Comparison of ENCODE assay signal across 8 cellular contexts in genomic region chr22:50563410-50564160, GRCh38. TPM values are rescaled to one million over a fixed set of nuclear protein-coding genes. Genes with fewer than 3 reads are reported as not detected.
DNase-seq lines count a peak whose midpoint lies in the region; ATAC-seq and TF ChIP-seq lines count a peak whose summit lies in the region.

No MANE protein-coding gene starts in this region.

- TF ChIP-seq CTCF in HFF-Myc (IDR thresholded peaks at IDR 0.05; ENCODE audit: low read depth, low read length, missing control alignments) (no peak), spleen (IDR thresholded peaks at IDR 0.05 in 8 of 11, conservative IDR thresholded peaks at IDR 0.05 in 3 of 11) (no peak)

- H3K9me3 ChIP-seq in spleen = no peaks in the 10 kb centered on the region

- H3K9me3 Mint-ChIP-seq in activated T-helper 2 cell treated with anti-CD3 and anti-CD28 coated beads, Interferon-gamma antibody, Interleukin-2, Interleukin-4, amounts not matched to agents 10 μg/mL and 5 μg/mL and 100 μg/mL, durations not matched to agents 14 hours and 24 hours and 36 hours = no peaks in the 10 kb centered on the region

- intact Hi-C loops in activated T-helper 2 cell treated with anti-CD3 and anti-CD28 coated beads, Interferon-gamma antibody, Interleukin-2, Interleukin-4, amounts not matched to agents 10 μg/mL and 5 μg/mL and 100 μg/mL, durations not matched to agents 14 hours and 24 hours and 36 hours (cut with micrococcal nuclease) = loop anchor here (1.0 to 2.0 kb wide), 2 partner anchors 19 to 38 kb away; partner anchors contain the start of genes CHKB and SCO2
- intact Hi-C loops in spleen (cut with DNase I; ENCODE audit: low total_unique reads) = no loop called here

- no peaks in the 10 kb centered on the region for H3K27me3 ChIP-seq in spleen (replicated peaks in 1 of 7)

- peak overlapping the region; percentile 51 for H3K4me3 ChIP-seq in HFF-Myc (replicated peaks; ENCODE audit: low read depth, low read length)
- peak overlapping the region; percentile 65 for H3K4me3 ChIP-seq in iPS-11a (ENCODE audit: low read depth, low read length)
- H3K4me3 ChIP-seq in spleen = peak overlapping the region; percentile 38 to 67 (median 55)

- H3K36me3 ChIP-seq in spleen = peaks cover 0 to 15% (median 3%) of the 10 kb centered on the region in 6 donors

- peaks cover 4 to 15% (median 9%) of the 10 kb centered on the region in 6 donors for H3K4me1 ChIP-seq in spleen

- no peak overlapping the region for H3K27ac Mint-ChIP-seq in activated T-helper 2 cell treated with anti-CD3 and anti-CD28 coated beads, Interferon-gamma antibody, Interleukin-2, Interleukin-4, amounts not matched to agents 10 μg/mL and 5 μg/mL and 100 μg/mL, durations not matched to agents 14 hours and 24 hours and 36 hours

- no peak for TF ChIP-seq POLR2A in spleen (IDR thresholded peaks at IDR 0.05)

- H3K27me3 Mint-ChIP-seq in activated T-helper 2 cell treated with anti-CD3 and anti-CD28 coated beads, Interferon-gamma antibody, Interleukin-2, Interleukin-4, amounts not matched to agents 10 μg/mL and 5 μg/mL and 100 μg/mL, durations not matched to agents 14 hours and 24 hours and 36 hours (ENCODE audit: low read depth) = peaks cover 20% of the 10 kb centered on the region

- H3K4me1 Mint-ChIP-seq in activated T-helper 2 cell treated with anti-CD3 and anti-CD28 coated beads, Interferon-gamma antibody, Interleukin-2, Interleukin-4, amounts not matched to agents 10 μg/mL and 5 μg/mL and 100 μg/mL, durations not matched to agents 14 hours and 24 hours and 36 hours (ENCODE audit: low read depth) = peaks cover 16% of the 10 kb centered on the region

- peak overlapping the region; percentile 89 for H3K4me3 Mint-ChIP-seq in activated T-helper 2 cell treated with anti-CD3 and anti-CD28 coated beads, Interferon-gamma antibody, Interleukin-2, Interleukin-4, amounts not matched to agents 10 μg/mL and 5 μg/mL and 100 μg/mL, durations not matched to agents 14 hours and 24 hours and 36 hours (ENCODE audit: low read depth)

- ATAC-seq in HG03457 (IDR thresholded peaks at IDR 0.05; ENCODE audit: unreplicated experiment) (no peak), GM19035 (IDR thresholded peaks at IDR 0.05; ENCODE audit: unreplicated experiment) (no peak)

- 28 to 39% (median 37%) methylated on average over 17 of the region's 17 CpGs for WGBS in spleen, 5 donors

- DNase-seq in HFF-Myc (ENCODE audit: extremely low read depth, low read depth) (no peak), spleen (no peak), GM19238 (ENCODE audit: insufficient read length, low spot score) (no peak)
- DNase-seq in activated T-helper 2 cell treated with anti-CD3 and anti-CD28 coated beads, Interferon-gamma antibody, Interleukin-2, Interleukin-4, amounts not matched to agents 10 μg/mL and 5 μg/mL and 100 μg/mL, durations not matched to agents 14 hours and 24 hours and 36 hours (ENCODE audit: low spot score) = no peak
- no peak for DNase-seq in stimulated activated CD4-positive, alpha-beta T cell treated with anti-CD3 and anti-CD28 coated beads, Interleukin-1b, Interleukin-23, amount 100 ng/mL, for 48 hours

- peak overlapping the region in 7 of 8 donors; percentile 37 to 85 (median 68) for H3K27ac ChIP-seq in spleen

- peaks cover 7% of the 10 kb centered on the region for H3K36me3 Mint-ChIP-seq in activated T-helper 2 cell treated with anti-CD3 and anti-CD28 coated beads, Interferon-gamma antibody, Interleukin-2, Interleukin-4, amounts not matched to agents 10 μg/mL and 5 μg/mL and 100 μg/mL, durations not matched to agents 14 hours and 24 hours and 36 hours (ENCODE audit: low read depth)

RNA-seq across cellular contexts. Expression of gene SYCE3, which starts 0.9 kb away (rescaled TPM):
- total RNA-seq in activated T-helper 2 cell treated with anti-CD3 and anti-CD28 coated beads, Interferon-gamma antibody, Interleukin-2, Interleukin-4, amounts not matched to agents 10 μg/mL and 5 μg/mL and 100 μg/mL, durations not matched to agents 14 hours and 24 hours and 36 hours = 0.62 TPM in 1 of 2 replicates, not detected in the other
- 1 to 10 TPM in 1 of 7 donors, not detected in 6; 3.0 TPM for total RNA-seq in spleen
- polyA plus RNA-seq in spleen = under 1 TPM in 1 of 3 donors, not detected in 2; 0.50 TPM

RNA-seq across cellular contexts. Expression of gene CPT1B, which starts 14.6 kb away (rescaled TPM):
- total RNA-seq in activated T-helper 2 cell treated with anti-CD3 and anti-CD28 coated beads, Interferon-gamma antibody, Interleukin-2, Interleukin-4, amounts not matched to agents 10 μg/mL and 5 μg/mL and 100 μg/mL, durations not matched to agents 14 hours and 24 hours and 36 hours = 68.2 and 74.3 TPM in 2 replicates
- 10 to 100 TPM; 25.0 to 46.4 (median 31.5) TPM for total RNA-seq in spleen
- 10 to 100 TPM; 23.6 to 55.3 (median 37.0) TPM for polyA plus RNA-seq in spleen

RNA-seq across cellular contexts. Expression of gene KLHDC7B, which starts 17.9 kb away (rescaled TPM):
- total RNA-seq in activated T-helper 2 cell treated with anti-CD3 and anti-CD28 coated beads, Interferon-gamma antibody, Interleukin-2, Interleukin-4, amounts not matched to agents 10 μg/mL and 5 μg/mL and 100 μg/mL, durations not matched to agents 14 hours and 24 hours and 36 hours = 3.0 and 3.3 TPM in 2 replicates
- total RNA-seq in spleen = 1 to 10 TPM; 2.6 to 5.0 (median 3.4) TPM
- polyA plus RNA-seq in spleen = 1 to 10 TPM; 2.6 to 3.8 (median 3.5) TPM

RNA-seq across cellular contexts. Expression of gene CHKB, which starts 19.1 kb away (rescaled TPM):
- total RNA-seq in activated T-helper 2 cell treated with anti-CD3 and anti-CD28 coated beads, Interferon-gamma antibody, Interleukin-2, Interleukin-4, amounts not matched to agents 10 μg/mL and 5 μg/mL and 100 μg/mL, durations not matched to agents 14 hours and 24 hours and 36 hours = 86.1 and 90.9 TPM in 2 replicates
- 100 to 1,000 TPM in 5 of 7 donors, 10 to 100 TPM in 2; 94.4 to 142 (median 111) TPM for total RNA-seq in spleen
- 100 to 1,000 TPM; 161 to 502 (median 339) TPM for polyA plus RNA-seq in spleen

RNA-seq across cellular contexts. Expression of gene TYMP, which starts 33.8 kb away (rescaled TPM):
- total RNA-seq in activated T-helper 2 cell treated with anti-CD3 and anti-CD28 coated beads, Interferon-gamma antibody, Interleukin-2, Interleukin-4, amounts not matched to agents 10 μg/mL and 5 μg/mL and 100 μg/mL, durations not matched to agents 14 hours and 24 hours and 36 hours = 35.9 and 36.9 TPM in 2 replicates
- total RNA-seq in spleen = 100 to 1,000 TPM in 6 of 7 donors, 10 to 100 TPM in 1; 73.7 to 284 (median 152) TPM
- polyA plus RNA-seq in spleen = 100 to 1,000 TPM in 1 of 3 donors, 10 to 100 TPM in 2; 88.3 to 166 (median 92.3) TPM
